1 cellular context compared by ENCODE assay signal in the genomic region with DNA sequence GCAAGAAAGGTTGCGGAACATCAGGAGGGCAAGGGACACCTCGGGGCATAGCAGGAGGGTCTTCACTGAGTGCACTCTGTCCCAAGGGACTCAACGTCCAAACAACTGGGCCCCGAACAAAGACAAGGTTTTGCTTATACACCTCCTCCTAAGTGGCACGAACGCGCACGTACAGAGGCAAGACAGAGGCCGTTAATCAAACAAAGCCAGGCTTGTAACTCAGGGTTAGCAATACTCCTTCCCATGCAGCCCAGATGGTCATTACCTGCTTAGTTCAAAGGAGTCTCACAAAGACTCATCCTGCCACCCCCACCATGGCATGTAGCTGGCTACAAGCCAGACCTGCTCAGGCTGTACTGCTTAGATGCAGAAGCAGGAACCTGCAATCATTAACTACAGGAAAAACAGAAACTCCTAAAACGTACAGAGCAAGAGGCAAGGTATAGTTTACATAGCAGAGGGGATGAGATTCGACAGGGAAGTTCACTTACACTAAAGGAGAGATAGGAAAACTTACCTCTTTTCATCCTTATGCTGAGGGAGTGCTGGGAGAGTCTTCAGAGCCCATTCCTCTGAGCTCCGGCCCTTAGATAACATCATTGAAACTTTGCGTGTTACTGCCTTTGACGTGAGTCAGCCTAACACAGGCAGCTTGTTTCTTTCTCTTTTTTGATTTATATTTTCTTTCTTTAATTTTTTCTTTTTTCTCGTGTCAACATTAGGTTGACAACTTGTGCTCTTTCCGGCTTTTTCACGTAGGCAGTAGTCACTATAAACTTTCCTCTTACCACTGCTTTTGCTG.
TF ChIP-seq lines count a peak whose summit lies in the region.

No MANE protein-coding gene starts in this region.

TF ChIP-seq in GM12878, 131 proteins besides CTCF, POLR2A, EP300 and RAD21 (continued from another document):
- TF ChIP-seq, protein P1, sequence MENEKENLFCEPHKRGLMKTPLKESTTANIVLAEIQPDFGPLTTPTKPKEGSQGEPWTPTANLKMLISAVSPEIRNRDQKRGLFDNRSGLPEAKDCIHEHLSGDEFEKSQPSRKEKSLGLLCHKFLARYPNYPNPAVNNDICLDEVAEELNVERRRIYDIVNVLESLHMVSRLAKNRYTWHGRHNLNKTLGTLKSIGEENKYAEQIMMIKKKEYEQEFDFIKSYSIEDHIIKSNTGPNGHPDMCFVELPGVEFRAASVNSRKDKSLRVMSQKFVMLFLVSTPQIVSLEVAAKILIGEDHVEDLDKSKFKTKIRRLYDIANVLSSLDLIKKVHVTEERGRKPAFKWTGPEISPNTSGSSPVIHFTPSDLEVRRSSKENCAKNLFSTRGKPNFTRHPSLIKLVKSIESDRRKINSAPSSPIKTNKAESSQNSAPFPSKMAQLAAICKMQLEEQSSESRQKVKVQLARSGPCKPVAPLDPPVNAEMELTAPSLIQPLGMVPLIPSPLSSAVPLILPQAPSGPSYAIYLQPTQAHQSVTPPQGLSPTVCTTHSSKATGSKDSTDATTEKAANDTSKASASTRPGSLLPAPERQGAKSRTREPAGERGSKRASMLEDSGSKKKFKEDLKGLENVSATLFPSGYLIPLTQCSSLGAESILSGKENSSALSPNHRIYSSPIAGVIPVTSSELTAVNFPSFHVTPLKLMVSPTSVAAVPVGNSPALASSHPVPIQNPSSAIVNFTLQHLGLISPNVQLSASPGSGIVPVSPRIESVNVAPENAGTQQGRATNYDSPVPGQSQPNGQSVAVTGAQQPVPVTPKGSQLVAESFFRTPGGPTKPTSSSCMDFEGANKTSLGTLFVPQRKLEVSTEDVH (IDR thresholded peaks at IDR 0.05; ENCODE audit: low read depth, partially characterized antibody) = peak; percentile 41
- no peak for TF ChIP-seq DPF2 (IDR thresholded peaks at IDR 0.05)
- TF ChIP-seq SMAD1 (IDR thresholded peaks at IDR 0.05; ENCODE audit: low read depth, partially characterized antibody) = peak; percentile 90
- no peak for TF ChIP-seq SMARCA5 (IDR thresholded peaks at IDR 0.05)
- TF ChIP-seq, protein P2, sequence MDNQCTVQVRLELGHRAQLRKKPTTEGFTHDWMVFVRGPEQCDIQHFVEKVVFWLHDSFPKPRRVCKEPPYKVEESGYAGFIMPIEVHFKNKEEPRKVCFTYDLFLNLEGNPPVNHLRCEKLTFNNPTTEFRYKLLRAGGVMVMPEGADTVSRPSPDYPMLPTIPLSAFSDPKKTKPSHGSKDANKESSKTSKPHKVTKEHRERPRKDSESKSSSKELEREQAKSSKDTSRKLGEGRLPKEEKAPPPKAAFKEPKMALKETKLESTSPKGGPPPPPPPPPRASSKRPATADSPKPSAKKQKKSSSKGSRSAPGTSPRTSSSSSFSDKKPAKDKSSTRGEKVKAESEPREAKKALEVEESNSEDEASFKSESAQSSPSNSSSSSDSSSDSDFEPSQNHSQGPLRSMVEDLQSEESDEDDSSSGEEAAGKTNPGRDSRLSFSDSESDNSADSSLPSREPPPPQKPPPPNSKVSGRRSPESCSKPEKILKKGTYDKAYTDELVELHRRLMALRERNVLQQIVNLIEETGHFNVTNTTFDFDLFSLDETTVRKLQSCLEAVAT (IDR thresholded peaks at IDR 0.05) = 0 out of 2 replicates have a peak, but pooled peaks have one; percentile 33
- TF ChIP-seq ATF7 (IDR thresholded peaks at IDR 0.05; ENCODE audit: low read depth) = peak; percentile 54; the same call in 1 of the 2 replicates
- TF ChIP-seq STAT1 (conservative IDR thresholded peaks at IDR 0.05) = no peak
- TF ChIP-seq, protein P3, sequence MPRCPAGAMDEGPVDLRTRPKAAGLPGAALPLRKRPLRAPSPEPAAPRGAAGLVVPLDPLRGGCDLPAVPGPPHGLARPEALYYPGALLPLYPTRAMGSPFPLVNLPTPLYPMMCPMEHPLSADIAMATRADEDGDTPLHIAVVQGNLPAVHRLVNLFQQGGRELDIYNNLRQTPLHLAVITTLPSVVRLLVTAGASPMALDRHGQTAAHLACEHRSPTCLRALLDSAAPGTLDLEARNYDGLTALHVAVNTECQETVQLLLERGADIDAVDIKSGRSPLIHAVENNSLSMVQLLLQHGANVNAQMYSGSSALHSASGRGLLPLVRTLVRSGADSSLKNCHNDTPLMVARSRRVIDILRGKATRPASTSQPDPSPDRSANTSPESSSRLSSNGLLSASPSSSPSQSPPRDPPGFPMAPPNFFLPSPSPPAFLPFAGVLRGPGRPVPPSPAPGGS (IDR thresholded peaks at IDR 0.05; ENCODE audit: borderline replicate concordance, insufficient read depth, low read depth, low read length, poor library complexity, severe bottlenecking) = no peak
- TF ChIP-seq, protein P4, sequence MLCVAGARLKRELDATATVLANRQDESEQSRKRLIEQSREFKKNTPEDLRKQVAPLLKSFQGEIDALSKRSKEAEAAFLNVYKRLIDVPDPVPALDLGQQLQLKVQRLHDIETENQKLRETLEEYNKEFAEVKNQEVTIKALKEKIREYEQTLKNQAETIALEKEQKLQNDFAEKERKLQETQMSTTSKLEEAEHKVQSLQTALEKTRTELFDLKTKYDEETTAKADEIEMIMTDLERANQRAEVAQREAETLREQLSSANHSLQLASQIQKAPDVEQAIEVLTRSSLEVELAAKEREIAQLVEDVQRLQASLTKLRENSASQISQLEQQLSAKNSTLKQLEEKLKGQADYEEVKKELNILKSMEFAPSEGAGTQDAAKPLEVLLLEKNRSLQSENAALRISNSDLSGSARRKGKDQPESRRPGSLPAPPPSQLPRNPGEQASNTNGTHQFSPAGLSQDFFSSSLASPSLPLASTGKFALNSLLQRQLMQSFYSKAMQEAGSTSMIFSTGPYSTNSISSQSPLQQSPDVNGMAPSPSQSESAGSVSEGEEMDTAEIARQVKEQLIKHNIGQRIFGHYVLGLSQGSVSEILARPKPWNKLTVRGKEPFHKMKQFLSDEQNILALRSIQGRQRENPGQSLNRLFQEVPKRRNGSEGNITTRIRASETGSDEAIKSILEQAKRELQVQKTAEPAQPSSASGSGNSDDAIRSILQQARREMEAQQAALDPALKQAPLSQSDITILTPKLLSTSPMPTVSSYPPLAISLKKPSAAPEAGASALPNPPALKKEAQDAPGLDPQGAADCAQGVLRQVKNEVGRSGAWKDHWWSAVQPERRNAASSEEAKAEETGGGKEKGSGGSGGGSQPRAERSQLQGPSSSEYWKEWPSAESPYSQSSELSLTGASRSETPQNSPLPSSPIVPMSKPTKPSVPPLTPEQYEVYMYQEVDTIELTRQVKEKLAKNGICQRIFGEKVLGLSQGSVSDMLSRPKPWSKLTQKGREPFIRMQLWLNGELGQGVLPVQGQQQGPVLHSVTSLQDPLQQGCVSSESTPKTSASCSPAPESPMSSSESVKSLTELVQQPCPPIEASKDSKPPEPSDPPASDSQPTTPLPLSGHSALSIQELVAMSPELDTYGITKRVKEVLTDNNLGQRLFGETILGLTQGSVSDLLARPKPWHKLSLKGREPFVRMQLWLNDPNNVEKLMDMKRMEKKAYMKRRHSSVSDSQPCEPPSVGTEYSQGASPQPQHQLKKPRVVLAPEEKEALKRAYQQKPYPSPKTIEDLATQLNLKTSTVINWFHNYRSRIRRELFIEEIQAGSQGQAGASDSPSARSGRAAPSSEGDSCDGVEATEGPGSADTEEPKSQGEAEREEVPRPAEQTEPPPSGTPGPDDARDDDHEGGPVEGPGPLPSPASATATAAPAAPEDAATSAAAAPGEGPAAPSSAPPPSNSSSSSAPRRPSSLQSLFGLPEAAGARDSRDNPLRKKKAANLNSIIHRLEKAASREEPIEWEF (IDR thresholded peaks at IDR 0.05; ENCODE audit: insufficient replicate concordance, low read depth, low read length) = no peak
- TF ChIP-seq POLR2AphosphoS5 (IDR thresholded peaks at IDR 0.05; ENCODE audit: low read length) = peak; percentile 36; the same call in 1 of the 2 replicates
- TF ChIP-seq EED (IDR thresholded peaks at IDR 0.05; ENCODE audit: low read depth) = peak; percentile 6; the same call in 1 of the 2 replicates
